ENCODE assay signal across 17 cellular contexts in genomic region chr12:63086149-63086915, GRCh38.
DNase-seq lines count a peak whose midpoint lies in the region; ATAC-seq and TF ChIP-seq lines count a peak whose summit lies in the region.
"Had no signal": no experiment of that assay in that cellular context is flagged by ENCODE, and none has a peak within 500 bp of the region (broad histone marks: within the 10 kb centered on the region; RNA-seq: fewer than 3 reads in every experiment).

No MANE protein-coding gene starts in this region.

- H2AFZ ChIP-seq in neural progenitor cell (replicated peaks), result peak overlapping the region; percentile 60
- no peak overlapping the region for H2AFZ ChIP-seq in trophoblast cell (ENCODE audit: insufficient read depth, low read length, poor library complexity)

- H3K36me3 ChIP-seq in HUES64 (ENCODE audit: insufficient read depth, low read length) (no peaks in the 10 kb centered on the region), left ventricle myocardium inferior (no peaks in the 10 kb centered on the region), neural progenitor cell (no peaks in the 10 kb centered on the region), trophoblast cell (ENCODE audit: control insufficient read depth in 1 of 2, insufficient read depth in 2 of 2, low read length in 2 of 2) (no peaks in the 10 kb centered on the region), gastroesophageal sphincter (no peaks in the 10 kb centered on the region)
- H3K36me3 ChIP-seq: BE2C had no signal

- no peaks in the 10 kb centered on the region for H3K36me3 Mint-ChIP-seq in neural progenitor cell

- H3K18ac ChIP-seq in trophoblast cell (ENCODE audit: low read length), result no peak overlapping the region

- H3K23ac ChIP-seq in trophoblast cell (ENCODE audit: low read length), result no peak overlapping the region

- H3K4me2 ChIP-seq in neural progenitor cell, result no peak overlapping the region
- no peak overlapping the region for H3K4me2 ChIP-seq in trophoblast cell (ENCODE audit: low read length)

- H2BK5ac ChIP-seq in trophoblast cell (ENCODE audit: low read depth, low read length, poor library complexity), result no peak overlapping the region

- H3K9ac ChIP-seq in HUES64 (ENCODE audit: low read depth, low read length) (no peak overlapping the region), neural progenitor cell (no peak overlapping the region), trophoblast cell (ENCODE audit: low read length) (no peak overlapping the region)

- TF ChIP-seq POLR2A in gastroesophageal sphincter (IDR thresholded peaks at IDR 0.05), result no peak

- H3K4me1 ChIP-seq in HUES64 (ENCODE audit: insufficient read depth, low read length) (peaks cover 19% of the 10 kb centered on the region), left ventricle myocardium inferior (no peaks in the 10 kb centered on the region), neural progenitor cell (peaks cover 9% of the 10 kb centered on the region), trophoblast cell (ENCODE audit: control insufficient read depth in 1 of 2, insufficient read depth in 2 of 2, low read length in 2 of 2) (no peaks in the 10 kb centered on the region), gastroesophageal sphincter (no peaks in the 10 kb centered on the region)
- H3K4me1 ChIP-seq: BE2C had no signal

- H4K12ac ChIP-seq in trophoblast cell (ENCODE audit: low read depth, low read length), result no peak overlapping the region

- intact Hi-C loops in left ventricle myocardium inferior (cut with micrococcal nuclease), result no loop called here

- no peak overlapping the region for H2BK12ac ChIP-seq in trophoblast cell (ENCODE audit: low read length)

- no peak for TF ChIP-seq EP300 in gastroesophageal sphincter (IDR thresholded peaks at IDR 0.05)

- 90% methylated on average over 7 of the region's 7 CpGs for WGBS in HUES64
- no CpG with 5 or more reads among the region's 7 CpGs for WGBS in trophoblast cell (ENCODE audit: extremely low coverage, insufficient coverage, insufficient read length)
- 71 to 85% methylated on average over 3 to 6 of the region's 7 CpGs for WGBS in gastroesophageal sphincter (ENCODE audit: low coverage in 1 of 2), 2 donors

- no peak overlapping the region for H2AK5ac ChIP-seq in trophoblast cell (ENCODE audit: low read length)

- H4K20me1 ChIP-seq in neural progenitor cell (ENCODE audit: low read depth), result no peaks in the 10 kb centered on the region

- H4K8ac ChIP-seq in trophoblast cell (ENCODE audit: low read depth, low read length), result no peak overlapping the region

- peaks cover 10% of the 10 kb centered on the region for H3K4me1 Mint-ChIP-seq in neural progenitor cell

- peaks cover 5% of the 10 kb centered on the region for H3K9me3 Mint-ChIP-seq in neural progenitor cell
- H3K9me3 Mint-ChIP-seq: H9, HFFc6 had no signal

- H3K4me3 Mint-ChIP-seq in neural progenitor cell, result no peak overlapping the region
- H3K4me3 Mint-ChIP-seq: H9, HFFc6 had no signal

- TF ChIP-seq CTCF in left ventricle myocardium inferior (IDR thresholded peaks at IDR 0.05; ENCODE audit: borderline replicate concordance) (no peak), neural progenitor cell (IDR thresholded peaks at IDR 0.05) (no peak), gastroesophageal sphincter (IDR thresholded peaks at IDR 0.05) (no peak)

- no peak overlapping the region for H3K27ac Mint-ChIP-seq in neural progenitor cell
- H3K27ac Mint-ChIP-seq: H9, HFFc6 had no signal

- H3K27ac ChIP-seq in HUES64 (ENCODE audit: low read depth, low read length) (peak overlapping the region; percentile 59; the same call in 1 of the 2 replicates), left ventricle myocardium inferior (replicated peaks) (peak overlapping the region; percentile 21), neural progenitor cell (no peak overlapping the region), trophoblast cell (ENCODE audit: low read depth, low read length) (no peak overlapping the region), gastroesophageal sphincter (no peak overlapping the region)

- H4K91ac ChIP-seq in trophoblast cell (ENCODE audit: low read depth, low read length), result no peak overlapping the region

- no peaks in the 10 kb centered on the region for H3K79me2 ChIP-seq in neural progenitor cell (ENCODE audit: low read depth)
- no peaks in the 10 kb centered on the region for H3K79me2 ChIP-seq in trophoblast cell (ENCODE audit: control insufficient read depth, insufficient read depth, low read length, poor library complexity)

- ATAC-seq in gastroesophageal sphincter, result no peak
- no peak for ATAC-seq in HG03460 (IDR thresholded peaks at IDR 0.05; ENCODE audit: unreplicated experiment)

- H3K9me3 ChIP-seq in HUES64 (ENCODE audit: insufficient read depth, low read depth, low read length), result no peaks in the 10 kb centered on the region
- no peaks in the 10 kb centered on the region for H3K9me3 ChIP-seq in left ventricle myocardium inferior (replicated peaks)
- no peaks in the 10 kb centered on the region for H3K9me3 ChIP-seq in neural progenitor cell (ENCODE audit: low read depth)
- H3K9me3 ChIP-seq in trophoblast cell (ENCODE audit: insufficient read depth, low read depth, low read length), result no peaks in the 10 kb centered on the region
- H3K9me3 ChIP-seq in gastroesophageal sphincter, result no peaks in the 10 kb centered on the region
- H3K9me3 ChIP-seq: BE2C had no signal

- peaks cover 3% of the 10 kb centered on the region for H3K27me3 Mint-ChIP-seq in neural progenitor cell (ENCODE audit: insufficient read depth, low read depth)

- H2BK120ac ChIP-seq in trophoblast cell (ENCODE audit: insufficient read depth, low read length, poor library complexity), result no peak overlapping the region

- DNase-seq in RPMI8226 (peak; percentile 44), left ventricle myocardium inferior (no peak), neural progenitor cell (ENCODE audit: low spot score) (no peak), trophoblast cell (no peak)
- DNase-seq: BE2C, DMS79 treated with DMSO at 0.1 percent for 48 hours, H9, HFFc6, KBM-7, NCI-H1105 treated with DMSO at 0.1 percent for 48 hours, NCI-H2081, NCI-H446 treated with DMSO at 0.1 percent for 48 hours, NCI-H526 treated with DMSO at 0.1 percent for 48 hours, SIG-M5 had no signal

- H3K4me3 ChIP-seq in HUES64 (ENCODE audit: low read length) (no peak overlapping the region), left ventricle myocardium inferior (no peak overlapping the region), neural progenitor cell (no peak overlapping the region), trophoblast cell (ENCODE audit: low read depth, low read length) (no peak overlapping the region), gastroesophageal sphincter (no peak overlapping the region)

- no peaks in the 10 kb centered on the region for H3F3A ChIP-seq in neural progenitor cell (ENCODE audit: low read depth)

- H3K14ac ChIP-seq in trophoblast cell (ENCODE audit: low read length), result no peak overlapping the region

- H3K79me1 ChIP-seq in trophoblast cell (ENCODE audit: low read length), result no peaks in the 10 kb centered on the region

- H3K27me3 ChIP-seq in HUES64 (ENCODE audit: insufficient read depth, low read length), result no peaks in the 10 kb centered on the region
- H3K27me3 ChIP-seq in left ventricle myocardium inferior (ENCODE audit: low read depth), result no peaks in the 10 kb centered on the region
- no peaks in the 10 kb centered on the region for H3K27me3 ChIP-seq in neural progenitor cell
- no peaks in the 10 kb centered on the region for H3K27me3 ChIP-seq in trophoblast cell (ENCODE audit: insufficient read depth, low read length)
- no peaks in the 10 kb centered on the region for H3K27me3 ChIP-seq in gastroesophageal sphincter
- H3K27me3 ChIP-seq: BE2C had no signal

- H3K4ac ChIP-seq in trophoblast cell (ENCODE audit: low read depth, low read length), result no peak overlapping the region

Comparison
In these comparisons a context has a peak if more than half of its experiments do, and no peak if none do; other contexts are left out.
1. H3K27ac ChIP-seq: peak in HUES64 (single experiment) and left ventricle myocardium inferior (single experiment); none in neural progenitor cell (single experiment), trophoblast cell (single experiment) and gastroesophageal sphincter (0 of 4).